ENCODE assay signal across 1 cellular context in genomic region chr3:10279384-10280176, GRCh38.
TF ChIP-seq lines count a peak whose summit lies in the region.

No MANE protein-coding gene starts in this region.

TF ChIP-seq in H1, 55 proteins besides CTCF, POLR2A, EP300 and RAD21:
- TF ChIP-seq EGR1 (IDR thresholded peaks at IDR 0.05; ENCODE audit: borderline replicate concordance, low read depth, low read length), result no peak
- TF ChIP-seq YY1 (IDR thresholded peaks at IDR 0.05; ENCODE audit: low read depth, low read length), result no peak
- TF ChIP-seq BCL11A (IDR thresholded peaks at IDR 0.05; ENCODE audit: low read depth in 2 of 2, low read length in 2 of 2), result no peak
- TF ChIP-seq TAF7 (optimal IDR thresholded peaks at IDR 0.05; ENCODE audit: borderline replicate concordance, low read depth, low read length), result no peak
- TF ChIP-seq BRCA1 (IDR thresholded peaks at IDR 0.05; ENCODE audit: low read depth, low read length), result no peak
- TF ChIP-seq ATF2 (IDR thresholded peaks at IDR 0.05; ENCODE audit: low read length), result no peak
- no peak for TF ChIP-seq RFX5 (IDR thresholded peaks at IDR 0.05; ENCODE audit: borderline replicate concordance, low read depth, low read length)
- TF ChIP-seq SP4 (IDR thresholded peaks at IDR 0.05; ENCODE audit: low read length), result no peak
- TF ChIP-seq HDAC6 (IDR thresholded peaks at IDR 0.05; ENCODE audit: low read depth, low read length), result no peak
- no peak for TF ChIP-seq RNF2 (IDR thresholded peaks at IDR 0.05; ENCODE audit: borderline replicate concordance, low read depth, low read length, missing control alignments, poor library complexity, severe bottlenecking)
- no peak for TF ChIP-seq CBX5 (IDR thresholded peaks at IDR 0.05; ENCODE audit: low read depth, low read length)
- TF ChIP-seq CBX8 (IDR thresholded peaks at IDR 0.05; ENCODE audit: borderline replicate concordance, low read depth, low read length), result no peak
- no peak for TF ChIP-seq KDM5A (IDR thresholded peaks at IDR 0.05; ENCODE audit: low read length)
- no peak for TF ChIP-seq ZNF274 (IDR thresholded peaks at IDR 0.05; ENCODE audit: borderline replicate concordance, extremely low read depth, low read length)
- no peak for TF ChIP-seq CTBP2 (IDR thresholded peaks at IDR 0.05; ENCODE audit: borderline replicate concordance, insufficient read depth, insufficient read length, low read length)
- no peak for TF ChIP-seq SRF (IDR thresholded peaks at IDR 0.05; ENCODE audit: low read depth, low read length)
- no peak for TF ChIP-seq TEAD4 (IDR thresholded peaks at IDR 0.05; ENCODE audit: low read depth, low read length)
- TF ChIP-seq CHD2 (IDR thresholded peaks at IDR 0.05; ENCODE audit: low read length), result no peak
- no peak for TF ChIP-seq KDM4A (IDR thresholded peaks at IDR 0.05; ENCODE audit: low read depth, low read length, severe bottlenecking)
